In the genomic region with DNA sequence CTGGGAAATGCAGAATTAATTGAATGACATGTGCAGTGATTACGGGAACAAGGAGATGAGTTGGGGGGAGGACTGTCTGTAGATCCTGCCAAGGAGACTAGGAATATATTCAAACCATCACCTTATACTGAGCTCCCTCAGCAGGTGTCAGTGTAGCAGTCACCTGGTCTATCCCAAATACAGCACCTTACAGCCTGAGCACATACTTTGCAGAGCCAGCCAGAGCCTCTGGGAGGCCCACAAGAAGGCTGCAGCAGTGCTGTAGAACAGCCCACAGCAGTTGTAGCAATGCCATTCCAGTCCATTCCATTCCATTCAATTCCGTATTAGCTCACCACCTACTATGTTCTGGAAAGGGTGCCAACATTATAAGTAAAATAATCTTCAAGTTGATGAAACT, we compare ENCODE assay signal across 28 cellular contexts. TPM values are rescaled to one million over a fixed set of nuclear protein-coding genes. Genes with fewer than 3 reads are reported as not detected.
A peak's percentile ranks its signal among the peaks of the same experiment; 100 is the strongest.
DNase-seq lines count a peak whose midpoint lies in the region; ATAC-seq and TF ChIP-seq lines count a peak whose summit lies in the region.
"Had no signal": no experiment of that assay in that cellular context is flagged by ENCODE, and none has a peak within 500 bp of the region (broad histone marks: within the 10 kb centered on the region; RNA-seq: fewer than 3 reads in every experiment).

No MANE protein-coding gene starts in this region.

- H3K4me3 Mint-ChIP-seq in endothelial cell (ENCODE audit: unreplicated experiment) = no peak overlapping the region
- H3K4me3 Mint-ChIP-seq: B cell; CD8-positive, alpha-beta T cell had no signal

- H3K4me2 ChIP-seq in PC-3 (ENCODE audit: low read length) = no peak overlapping the region
- H3K4me2 ChIP-seq: KMS-11, PC-9 had no signal

- H3K9me2 ChIP-seq in PC-3 (replicated peaks; ENCODE audit: low read length) = no peaks in the 10 kb centered on the region

- H3K36me3 ChIP-seq in PC-3 (ENCODE audit: low read depth, low read length) (no peaks in the 10 kb centered on the region), colonic mucosa (no peaks in the 10 kb centered on the region)
- H3K36me3 ChIP-seq: SJCRH30 had no signal

- POLR2A ChIA-PET in PC-3 (lab: Charles Lee; ENCODE audit: unreplicated experiment) = no interaction called here
- POLR2A ChIA-PET in HEK293T (lab: Yijun Ruan, JAX) = no interaction called here

- H3K27ac Mint-ChIP-seq in endothelial cell (ENCODE audit: unreplicated experiment) = peak overlapping the region; percentile 92
- H3K27ac Mint-ChIP-seq: B cell; CD8-positive, alpha-beta T cell had no signal

- H3K79me2 ChIP-seq in PC-3 (ENCODE audit: low read length) = no peaks in the 10 kb centered on the region

- no peaks in the 10 kb centered on the region for H3K9me3 Mint-ChIP-seq in endothelial cell (ENCODE audit: unreplicated experiment)
- H3K9me3 Mint-ChIP-seq: CD8-positive, alpha-beta T cell had no signal

- H3K27ac ChIP-seq in PC-3 (ENCODE audit: low read length) = no peak overlapping the region
- no peak overlapping the region for H3K27ac ChIP-seq in colonic mucosa
- H3K27ac ChIP-seq: 22Rv1, C4-2B, KMS-11, PC-9, SJCRH30 had no signal

- H3K4me3 ChIP-seq in PC-3 (ENCODE audit: low read length) (no peak overlapping the region), colonic mucosa (no peak overlapping the region)
- H3K4me3 ChIP-seq: PC-9, SJCRH30 had no signal

- TF ChIP-seq CTCF in PC-3 (conservative IDR thresholded peaks at IDR 0.05; ENCODE audit: low read depth, low read length) (no peak), endothelial cell (IDR thresholded peaks at IDR 0.05; ENCODE audit: unreplicated experiment) (no peak), colonic mucosa (IDR thresholded peaks at IDR 0.05) (no peak)

- H3K27me3 Mint-ChIP-seq in endothelial cell (ENCODE audit: unreplicated experiment) = no peaks in the 10 kb centered on the region
- H3K27me3 Mint-ChIP-seq: B cell had no signal

- intact Hi-C loops in PC-3 (cut with micrococcal nuclease) (no loop called here), colonic mucosa (cut with DNase I) (no loop called here)

- no TSS peak for BruUV-seq in PC-3 (replicated peaks; lab: Mats Ljungman, UMichigan)

- peaks cover 5% of the 10 kb centered on the region for H3K36me3 Mint-ChIP-seq in endothelial cell (ENCODE audit: low read depth, unreplicated experiment)
- H3K36me3 Mint-ChIP-seq: CD8-positive, alpha-beta T cell had no signal

- CTCF ChIA-PET in PC-3 (lab: Charles Lee) (interaction anchor here (0.7 kb wide), 1 partner anchor 58 kb away, joined by 4 read pairs; no protein-coding TSS in a partner anchor), HEK293T (lab: Yijun Ruan, JAX) (interaction anchor here (0.6 kb wide), 1 partner anchor 16 kb away, joined by 3 read pairs; no protein-coding TSS in a partner anchor)

- no peaks in the 10 kb centered on the region for H4K20me1 ChIP-seq in PC-3 (ENCODE audit: low read length)

- H3K9me3 ChIP-seq in PC-3 (ENCODE audit: low read length) (no peaks in the 10 kb centered on the region), colonic mucosa (no peaks in the 10 kb centered on the region)
- H3K9me3 ChIP-seq: Caco-2, SJCRH30 had no signal

- H3F3A ChIP-seq in PC-3 (ENCODE audit: low read length, unreplicated experiment) = no peaks in the 10 kb centered on the region

- no peak for ATAC-seq in PC-3
- ATAC-seq in GM18520 (IDR thresholded peaks at IDR 0.05; ENCODE audit: unreplicated experiment) = no peak
- ATAC-seq: CD8-positive, alpha-beta T cell; SK-N-SH treated with all-trans-retinoic acid at 6 μM for 48 hours had no signal

- H3K27me3 ChIP-seq in PC-3 (ENCODE audit: low read length) (peaks cover 20% of the 10 kb centered on the region), colonic mucosa (no peaks in the 10 kb centered on the region)

- H3K9ac ChIP-seq in PC-3 (ENCODE audit: low read length) (no peak overlapping the region), colonic mucosa (ENCODE audit: low read depth in 2 of 2, low read length in 2 of 2) (no peak overlapping the region)
- H3K9ac ChIP-seq: KMS-11 had no signal

- no peaks in the 10 kb centered on the region for H3K4me1 ChIP-seq in PC-3 (ENCODE audit: insufficient read depth, low read length)
- H3K4me1 ChIP-seq in colonic mucosa = no peaks in the 10 kb centered on the region
- H3K4me1 ChIP-seq: Caco-2, SJCRH30 had no signal

- H2AFZ ChIP-seq in PC-3 (ENCODE audit: low read length) = no peak overlapping the region
- H2AFZ ChIP-seq: PC-9 had no signal

- H3K4me1 Mint-ChIP-seq in endothelial cell (ENCODE audit: unreplicated experiment) = peaks cover 26% of the 10 kb centered on the region

- peak; percentile 36 for DNase-seq in DMS53 (lab: John Stamatoyannopoulos, UW)
- no peak for DNase-seq in DMS53 treated with DMSO at 0.1 percent for 48 hours (lab: John Stamatoyannopoulos, UW; ENCODE audit: unreplicated experiment)
- peak; percentile 6 for DNase-seq in PC-3
- no peak for DNase-seq in endothelial cell (ENCODE audit: low spot score)
- DNase-seq in superior temporal gyrus (ENCODE audit: extremely low spot score) = peak; percentile 18
- DNase-seq in colonic mucosa = no peak
- no peak for DNase-seq in HEK293T (ENCODE audit: extremely low spot score)
- DNase-seq: CD8-positive, alpha-beta T cell; GF-D8; H7; IMR-90; MM.1S; NCI-H1694; NCI-H2029 treated with DMSO at 0.1 percent for 48 hours; NCI-H2171 treated with DMSO at 0.1 percent for 48 hours; NCI-H345; NCI-H524; NCI-H82; NK-92 treated with Interleukin-12 subunit alpha and Interleukin-12 subunit beta, amount 100 ng/mL, for 24 hours; PC-9; SJCRH30 had no signal

TF ChIP-seq in HEK293T, 16 proteins besides CTCF, POLR2A, EP300 and RAD21:
- TF ChIP-seq NFRKB (IDR thresholded peaks at IDR 0.05) = no peak
- no peak for TF ChIP-seq SUZ12 (IDR thresholded peaks at IDR 0.05)
- no peak for TF ChIP-seq L3MBTL2 (conservative IDR thresholded peaks at IDR 0.05)
- TF ChIP-seq, protein P1, sequence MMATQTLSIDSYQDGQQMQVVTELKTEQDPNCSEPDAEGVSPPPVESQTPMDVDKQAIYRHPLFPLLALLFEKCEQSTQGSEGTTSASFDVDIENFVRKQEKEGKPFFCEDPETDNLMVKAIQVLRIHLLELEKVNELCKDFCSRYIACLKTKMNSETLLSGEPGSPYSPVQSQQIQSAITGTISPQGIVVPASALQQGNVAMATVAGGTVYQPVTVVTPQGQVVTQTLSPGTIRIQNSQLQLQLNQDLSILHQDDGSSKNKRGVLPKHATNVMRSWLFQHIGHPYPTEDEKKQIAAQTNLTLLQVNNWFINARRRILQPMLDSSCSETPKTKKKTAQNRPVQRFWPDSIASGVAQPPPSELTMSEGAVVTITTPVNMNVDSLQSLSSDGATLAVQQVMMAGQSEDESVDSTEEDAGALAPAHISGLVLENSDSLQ (IDR thresholded peaks at IDR 0.05) = no peak

RNA-seq across cellular contexts. Expression of a gene that starts 44.5 kb away (rescaled TPM):
- 1.6 and 3.6 TPM in 2 replicates for total RNA-seq in PC-3 (2014; rRNA removed)
- 37.4 TPM for total RNA-seq in endothelial cell (ENCODE audit: unreplicated experiment)
- total RNA-seq in colonic mucosa = 1 to 10 TPM; 6.7 to 8.4 TPM

Comparison
In these comparisons a context has a peak if more than half of its experiments do, and no peak if none do; other contexts are left out.
1. DNase-seq: peak in DMS53 (single experiment), PC-3 (single experiment) and superior temporal gyrus (single experiment); none in DMS53 treated with DMSO at 0.1 percent for 48 hours (single experiment), endothelial cell (single experiment), colonic mucosa (single experiment) and HEK293T (single experiment).